Comparison of ENCODE assay signal across 1 cellular context in genomic region chr5:154610321-154611154, GRCh38.
A peak's percentile ranks its signal among the peaks of the same experiment; 100 is the strongest.
TF ChIP-seq lines count a peak whose summit lies in the region.

No MANE protein-coding gene starts in this region.

TF ChIP-seq in K562, 482 proteins besides CTCF, POLR2A, EP300 and RAD21 (continued from another document):
- peak; percentile 80 for TF ChIP-seq MGA (IDR thresholded peaks at IDR 0.05)
- TF ChIP-seq XRCC5 (IDR thresholded peaks at IDR 0.05; ENCODE audit: low read depth, low read length) = peak; percentile 54; the same call in 1 of the 2 replicates
- peak; percentile 63; the same call in 1 of the 2 replicates for TF ChIP-seq RB1 (IDR thresholded peaks at IDR 0.05; ENCODE audit: low read depth)
- 0 out of 2 replicates have a peak, but pooled peaks have one; percentile 13 for TF ChIP-seq JUND (IDR thresholded peaks at IDR 0.05; ENCODE audit: borderline replicate concordance, low read depth, low read length)
- no peak for TF ChIP-seq JUND (tag; IDR thresholded peaks at IDR 0.05; ENCODE audit: borderline replicate concordance, low read depth, low read length)
- TF ChIP-seq ZSCAN32 (CRISPR knock-in tag; IDR thresholded peaks at IDR 0.05) = no peak
- peak; percentile 63 to 93 for TF ChIP-seq E2F6 (IDR thresholded peaks at IDR 0.05; ENCODE audit: borderline replicate concordance in 1 of 2, extremely low read depth in 1 of 2, insufficient read depth in 1 of 2, insufficient read length in 1 of 2, low read depth in 1 of 2, low read length in 1 of 2, poor library complexity in 1 of 2, severe bottlenecking in 1 of 2)
- no peak for TF ChIP-seq TSHZ1 (CRISPR knock-in tag; IDR thresholded peaks at IDR 0.05)
- TF ChIP-seq STAG1 (CRISPR knock-in tag; IDR thresholded peaks at IDR 0.05; ENCODE audit: borderline replicate concordance) = peak; percentile 94
- TF ChIP-seq CC2D1A (IDR thresholded peaks at IDR 0.05) = peak; percentile 70
- peak; percentile 59 for TF ChIP-seq MYC (IDR thresholded peaks at IDR 0.05; ENCODE audit: low read depth, low read length)
- TF ChIP-seq MYC (CRISPR knock-in tag; IDR thresholded peaks at IDR 0.05; ENCODE audit: borderline replicate concordance, low read depth) = no peak
- no peak for TF ChIP-seq ATF7 (IDR thresholded peaks at IDR 0.05)
- TF ChIP-seq ZNF584 (CRISPR knock-in tag; IDR thresholded peaks at IDR 0.05; ENCODE audit: low read depth) = no peak
- peak; percentile 86 for TF ChIP-seq DEAF1 (CRISPR knock-in tag; IDR thresholded peaks at IDR 0.05)
- no peak for TF ChIP-seq RNF219 (CRISPR knock-in tag; IDR thresholded peaks at IDR 0.05)
- TF ChIP-seq MAX (CRISPR knock-in tag; IDR thresholded peaks at IDR 0.05) = peak; percentile 63
- TF ChIP-seq SRSF9 (IDR thresholded peaks at IDR 0.05; ENCODE audit: borderline replicate concordance, low read depth, low read length) = no peak
- peak; percentile 97 for TF ChIP-seq SMC3 (conservative IDR thresholded peaks at IDR 0.05; ENCODE audit: insufficient read depth, low read depth, low read length)
- TF ChIP-seq ZBTB33 (CRISPR knock-in tag; IDR thresholded peaks at IDR 0.05) = peak; percentile 64
- peak; percentile 46; the same call in 1 of the 2 replicates for TF ChIP-seq ARID2 (IDR thresholded peaks at IDR 0.05)
- TF ChIP-seq ZNF644 (tag; IDR thresholded peaks at IDR 0.05; ENCODE audit: low read depth) = no peak
- TF ChIP-seq ZHX1 (conservative IDR thresholded peaks at IDR 0.05; ENCODE audit: low read length) = 0 out of 2 replicates have a peak, but pooled peaks have one; percentile 63
- TF ChIP-seq BHLHE40 (IDR thresholded peaks at IDR 0.05; ENCODE audit: low read length) = peak; percentile 39; the same call in 1 of the 2 replicates
- no peak for TF ChIP-seq ZNF3 (CRISPR knock-in tag; IDR thresholded peaks at IDR 0.05)
- TF ChIP-seq DIDO1 (tag; IDR thresholded peaks at IDR 0.05; ENCODE audit: low read depth) = no peak
